8 cellular contexts compared by ENCODE assay signal in genomic region chr2:32329180-32329980, GRCh38. TPM values are rescaled to one million over a fixed set of nuclear protein-coding genes. Genes with fewer than 3 reads are reported as not detected.
DNase-seq lines count a peak whose midpoint lies in the region; ATAC-seq, FAIRE-seq and TF ChIP-seq lines count a peak whose summit lies in the region.
"Not testable (repeated sequence)": the region's sequence is repeated elsewhere in the genome, so short reads cannot be mapped to it uniquely, and the experiment has no call there.

No MANE protein-coding gene starts in this region.

- 36 to 38% methylated on average over 14 of the region's 14 CpGs for WGBS in pancreas, 2 donors
- 50 to 55% methylated on average over 3 to 14 of the region's 14 CpGs for WGBS in transverse colon (ENCODE audit: low coverage in 1 of 2), 2 donors

- DNase-seq in HuH-7.5 (ENCODE audit: low spot score) (peak; percentile 48), left lobe of liver (ENCODE audit: low spot score) (peak; percentile 39), mucosa of descending colon (peak; percentile 49 to 64 (median 49)), pancreas (peak in 1 of 6 donors; percentile 26), transverse colon (peak; percentile 52)

- H3K27me3 ChIP-seq in pancreas, transverse colon: not testable (repeated sequence)

- not testable (repeated sequence) for H3K4me3 ChIP-seq in mucosa of descending colon
- peak overlapping the region in 2 of 4 donors; percentile 20 to 22 for H3K4me3 ChIP-seq in pancreas
- H3K4me3 ChIP-seq in transverse colon, result peak overlapping the region in 2 of 4 donors; percentile 5 to 30

- TF ChIP-seq CTCF in C4-2B (conservative IDR thresholded peaks at IDR 0.05); VCaP (conservative IDR thresholded peaks at IDR 0.05); mucosa of descending colon (IDR thresholded peaks at IDR 0.05); pancreas (IDR thresholded peaks at IDR 0.05); transverse colon (IDR thresholded peaks at IDR 0.05): not testable (repeated sequence)

- intact Hi-C loops in mucosa of descending colon (cut with DNase I, micrococcal nuclease); pancreas (cut with DNase I); transverse colon (cut with DNase I; ENCODE audit: low total_unique reads): not testable (repeated sequence)

- in situ Hi-C loops in transverse colon (cut with MboI; ENCODE audit: low pct_ligation_motif_present in 1 of 4, low pct_unique_long_range_greater_than_20kb in 1 of 4, low sequenced_read_pairs in 3 of 4), result not testable (repeated sequence)

- H3K27ac ChIP-seq in C4-2B, result peak overlapping the region; percentile 69
- peak overlapping the region; percentile 73 for H3K27ac ChIP-seq in VCaP
- H3K27ac ChIP-seq in pancreas, result peak overlapping the region; percentile 23 to 83 (median 69)
- peak overlapping the region; percentile 83 to 89 (median 86) for H3K27ac ChIP-seq in transverse colon

- H3K36me3 ChIP-seq in mucosa of descending colon (ENCODE audit: low read depth); pancreas; transverse colon: not testable (repeated sequence)

- not testable (repeated sequence) for TF ChIP-seq POLR2A in transverse colon (IDR thresholded peaks at IDR 0.05)

- ATAC-seq in left lobe of liver (peak; percentile 84), mucosa of descending colon (peak; percentile 95), pancreas (peak; percentile 84 to 92 (median 90))

- peaks cover 20% of the 10 kb centered on the region for H3K4me1 ChIP-seq in mucosa of descending colon (ENCODE audit: low read depth)
- not testable (repeated sequence) for H3K4me1 ChIP-seq in pancreas
- peaks cover 0 to 38% (median 12%) of the 10 kb centered on the region in 4 donors for H3K4me1 ChIP-seq in transverse colon

- peak; percentile 28 for FAIRE-seq in colon (lab: Jason Lieb, UNC)
- not testable (repeated sequence) for FAIRE-seq in pancreas (lab: Jason Lieb, UNC)

- not testable (repeated sequence) for TF ChIP-seq EP300 in transverse colon (IDR thresholded peaks at IDR 0.05; ENCODE audit: low read depth)

- not testable (repeated sequence) for H3K9me3 ChIP-seq in mucosa of descending colon, pancreas, transverse colon

RNA-seq across cellular contexts. Expression of gene BIRC6, which starts 27.4 kb away (rescaled TPM):
- 39.9 TPM for total RNA-seq in left lobe of liver
- total RNA-seq in mucosa of descending colon, result 100 to 1,000 TPM; 102 to 136 (median 112) TPM
- total RNA-seq in pancreas, result 10 to 100 TPM; 42.7 to 58.3 (median 47.8) TPM
- polyA plus RNA-seq in pancreas, result 10 to 100 TPM; 12.4 to 18.6 TPM
- total RNA-seq in transverse colon, result 100 to 1,000 TPM; 131 to 337 (median 219) TPM

RNA-seq across cellular contexts. Expression of gene YIPF4, which starts 51.7 kb away (rescaled TPM):
- total RNA-seq in left lobe of liver (36.6 TPM), mucosa of descending colon (10 to 100 TPM; 46.8 to 59.4 (median 57.3) TPM), pancreas (10 to 100 TPM; 26.3 to 42.2 (median 32.4) TPM), transverse colon (10 to 100 TPM; 11.7 to 19.5 (median 16.1) TPM)
- 10 to 100 TPM in 1 of 2 donors, 1 to 10 TPM in 1; 7.6 to 13.4 TPM for polyA plus RNA-seq in pancreas
